In genomic region chr1:225561675-225562074, GRCh38 we compare ENCODE assay signal across 24 cellular contexts.
"Had no signal": no experiment of that assay in that cellular context is flagged by ENCODE, and none has a peak within 500 bp of the region (broad histone marks: within the 10 kb centered on the region; RNA-seq: fewer than 3 reads in every experiment).

No MANE protein-coding gene starts in this region.

- H3K36me3 Mint-ChIP-seq: memory B cell; stimulated activated effector memory CD8-positive, alpha-beta T cell treated with anti-CD3 and anti-CD28 coated beads, Interleukin-12 subunit alpha, Interleukin-12 subunit beta, amount 100 ng/mL, for 72 hours had no signal

- ATAC-seq: naive thymus-derived CD8-positive, alpha-beta T cell; pancreas; sciatic nerve; stimulated activated effector memory CD8-positive, alpha-beta T cell treated with anti-CD3 and anti-CD28 coated beads, Interleukin-12 subunit alpha, Interleukin-12 subunit beta, amount 100 ng/mL, for 72 hours; upper lobe of right lung had no signal

- FAIRE-seq: pancreas, urothelium cell line had no signal

- H3K4me1 Mint-ChIP-seq: memory B cell; naive thymus-derived CD8-positive, alpha-beta T cell; stimulated activated effector memory CD8-positive, alpha-beta T cell treated with anti-CD3 and anti-CD28 coated beads, Interleukin-12 subunit alpha, Interleukin-12 subunit beta, amount 100 ng/mL, for 72 hours had no signal

- H3K4me3 ChIP-seq: hepatocyte, left ventricle myocardium inferior, pancreas, prostate gland, skin epidermis, spleen, suprapubic skin, thoracic aorta, tibial artery, upper lobe of right lung had no signal

- H3K4me3 Mint-ChIP-seq: memory B cell; naive thymus-derived CD8-positive, alpha-beta T cell; nephron; neural crest cell; stimulated activated effector memory CD8-positive, alpha-beta T cell treated with anti-CD3 and anti-CD28 coated beads, Interleukin-12 subunit alpha, Interleukin-12 subunit beta, amount 100 ng/mL, for 72 hours; stimulated activated naive CD8-positive, alpha-beta T cell treated with anti-CD3 and anti-CD28 coated beads, Interleukin-15, Interleukin-2, amounts not matched to agents 100 ng/mL and 50 ng/mL, for 24 hours had no signal

- H3K9me3 ChIP-seq: pancreas, prostate gland, suprapubic skin, thoracic aorta, upper lobe of right lung had no signal

- H3K27me3 Mint-ChIP-seq: stimulated activated naive CD8-positive, alpha-beta T cell treated with anti-CD3 and anti-CD28 coated beads, Interleukin-15, Interleukin-2, amounts not matched to agents 100 ng/mL and 50 ng/mL, for 24 hours had no signal

- DNase-seq: islet precursor cell; left ventricle myocardium inferior; naive thymus-derived CD8-positive, alpha-beta T cell; nucleus accumbens; pancreas; retina; spleen; stimulated activated CD4-positive, alpha-beta T cell treated with anti-CD3 and anti-CD28 coated beads, Interleukin-4, amount 100 ng/mL, for 24 hours; stimulated activated naive CD4-positive, alpha-beta T cell; tibial artery; trophoblast cell; upper lobe of right lung had no signal

- H3K27ac Mint-ChIP-seq: memory B cell; naive thymus-derived CD8-positive, alpha-beta T cell; nephron; stimulated activated effector memory CD8-positive, alpha-beta T cell treated with anti-CD3 and anti-CD28 coated beads, Interleukin-12 subunit alpha, Interleukin-12 subunit beta, amount 100 ng/mL, for 72 hours; stimulated activated naive CD8-positive, alpha-beta T cell treated with anti-CD3 and anti-CD28 coated beads, Interleukin-15, Interleukin-2, amounts not matched to agents 100 ng/mL and 50 ng/mL, for 24 hours had no signal

- H3K9me3 Mint-ChIP-seq: memory B cell; stimulated activated effector memory CD8-positive, alpha-beta T cell treated with anti-CD3 and anti-CD28 coated beads, Interleukin-12 subunit alpha, Interleukin-12 subunit beta, amount 100 ng/mL, for 72 hours; stimulated activated naive CD8-positive, alpha-beta T cell treated with anti-CD3 and anti-CD28 coated beads, Interleukin-15, Interleukin-2, amounts not matched to agents 100 ng/mL and 50 ng/mL, for 24 hours had no signal

- H3K27ac ChIP-seq: hepatocyte, left ventricle myocardium inferior, pancreas, prostate gland, skin epidermis, spleen, suprapubic skin, thoracic aorta, tibial artery, upper lobe of right lung had no signal

- H3K36me3 ChIP-seq: pancreas, prostate gland, thoracic aorta, upper lobe of right lung had no signal

- H3K27me3 ChIP-seq: hepatocyte, pancreas, spleen, suprapubic skin, tibial artery, upper lobe of right lung had no signal

- H3K4me1 ChIP-seq: prostate gland, suprapubic skin, upper lobe of right lung had no signal
